ENCODE assay signal across 14 cellular contexts in genomic region chr15:40756938-40757337, GRCh38. TPM values are rescaled to one million over a fixed set of nuclear protein-coding genes. Genes with fewer than 3 reads are reported as not detected.
DNase-seq lines count a peak whose midpoint lies in the region; ATAC-seq and TF ChIP-seq lines count a peak whose summit lies in the region.
"Had no signal": no experiment of that assay in that cellular context is flagged by ENCODE, and none has a peak within 500 bp of the region (broad histone marks: within the 10 kb centered on the region; RNA-seq: fewer than 3 reads in every experiment).

No MANE protein-coding gene starts in this region.

- no peaks in the 10 kb centered on the region for H3K36me3 Mint-ChIP-seq in glutamatergic neuron (ENCODE audit: unreplicated experiment)

- TF ChIP-seq CTCF in BE2C (IDR thresholded peaks at IDR 0.05; ENCODE audit: low read depth, low read length) = no peak
- TF ChIP-seq CTCF in glutamatergic neuron (IDR thresholded peaks at IDR 0.05; ENCODE audit: partially characterized antibody, unreplicated experiment) = no peak

- peak overlapping the region; percentile 18 for H3K27ac Mint-ChIP-seq in glutamatergic neuron (ENCODE audit: unreplicated experiment)

- no peak overlapping the region for H3K4me3 ChIP-seq in BE2C (ENCODE audit: low read depth, low read length)
- H3K4me3 ChIP-seq: hepatocyte, sigmoid colon had no signal

- H3K27ac ChIP-seq in substantia nigra (ENCODE audit: low read depth, low read length, poor library complexity, severe bottlenecking) = no peak overlapping the region
- H3K27ac ChIP-seq: hepatocyte, sigmoid colon had no signal

- H3K36me3 ChIP-seq in BE2C = no peaks in the 10 kb centered on the region; the same call in 1 of the 2 replicates

- H3K4me1 Mint-ChIP-seq in glutamatergic neuron (ENCODE audit: low read depth, unreplicated experiment) = peaks cover 3% of the 10 kb centered on the region

- no peaks in the 10 kb centered on the region for H3K27me3 ChIP-seq in BE2C
- H3K27me3 ChIP-seq: hepatocyte, sigmoid colon had no signal

- peaks cover 5% of the 10 kb centered on the region for H3K4me1 ChIP-seq in BE2C

- H3K4me3 Mint-ChIP-seq in glutamatergic neuron (ENCODE audit: unreplicated experiment) = peak overlapping the region; percentile 30

- H3K9me3 ChIP-seq in BE2C = no peaks in the 10 kb centered on the region
- H3K9me3 ChIP-seq: sigmoid colon had no signal

- no peak for ATAC-seq in GM19395 (IDR thresholded peaks at IDR 0.05; ENCODE audit: unreplicated experiment)
- ATAC-seq: HCT116 had no signal

- H3K9me3 Mint-ChIP-seq in glutamatergic neuron (ENCODE audit: unreplicated experiment) = peaks cover 5% of the 10 kb centered on the region

- H3K27me3 Mint-ChIP-seq in glutamatergic neuron (ENCODE audit: unreplicated experiment) = peaks cover 5% of the 10 kb centered on the region

- DNase-seq in BE2C (peak; percentile 85), GF-D8 (lab: John Stamatoyannopoulos, UW) (peak; percentile 50), SK-N-DZ (ENCODE audit: low spot score) (peak; percentile 99), glutamatergic neuron (no peak), substantia nigra (lab: John Stamatoyannopoulos, UW) (no peak), mucosa of gallbladder (ENCODE audit: low spot score) (no peak)
- no peak for DNase-seq in stimulated activated CD4-positive, alpha-beta T cell treated with anti-CD3 and anti-CD28 coated beads, Interleukin-15, amount 100 ng/mL, for 24 hours
- DNase-seq: amniotic stem cell, midbrain, NCI-H510A, sigmoid colon had no signal

RNA-seq across cellular contexts. Expression of gene RMDN3, which starts 1.9 kb away (rescaled TPM):
- polyA plus RNA-seq in BE2C (2012; ENCODE audit: insufficient read depth, insufficient read length, low read depth) = 135 TPM
- 15.5 and 17.3 TPM in 2 replicates for polyA plus RNA-seq in SK-N-DZ (2014; cell fraction: cytosol; rRNA removed)
- polyA plus RNA-seq in SK-N-DZ (2014; cell fraction: nucleus; rRNA removed) = 19.5 and 23.7 TPM in 2 replicates
- total RNA-seq in glutamatergic neuron (ENCODE audit: unreplicated experiment) = 37.1 TPM
- total RNA-seq in mucosa of gallbladder = 41.1 TPM

RNA-seq across cellular contexts. Expression of gene GCHFR, which starts 6.9 kb away (rescaled TPM):
- polyA plus RNA-seq in BE2C (2012; ENCODE audit: insufficient read depth, insufficient read length, low read depth) = 6.2 TPM
- polyA plus RNA-seq in SK-N-DZ (2014; cell fraction: cytosol; rRNA removed) = 182 and 219 TPM in 2 replicates
- polyA plus RNA-seq in SK-N-DZ (2014; cell fraction: nucleus; rRNA removed) = 70.3 and 127 TPM in 2 replicates
- total RNA-seq in glutamatergic neuron (ENCODE audit: unreplicated experiment) (5.0 TPM), mucosa of gallbladder (33.1 TPM)

RNA-seq across cellular contexts. Expression of gene C15orf62, which starts 12.8 kb away (rescaled TPM):
- 2.0 TPM for polyA plus RNA-seq in BE2C (2012; ENCODE audit: insufficient read depth, insufficient read length, low read depth)
- polyA plus RNA-seq in SK-N-DZ (2014; cell fraction: cytosol; rRNA removed) = 2.1 and 2.9 TPM in 2 replicates
- 1.9 and 2.4 TPM in 2 replicates for polyA plus RNA-seq in SK-N-DZ (2014; cell fraction: nucleus; rRNA removed)
- total RNA-seq in glutamatergic neuron (ENCODE audit: unreplicated experiment) (0.17 TPM), mucosa of gallbladder (1.4 TPM)

RNA-seq across cellular contexts. Expression of gene ZFYVE19, which starts 50.0 kb away (rescaled TPM):
- polyA plus RNA-seq in BE2C (2012; ENCODE audit: insufficient read depth, insufficient read length, low read depth) = 9.9 TPM
- 35.9 and 37.3 TPM in 2 replicates for polyA plus RNA-seq in SK-N-DZ (2014; cell fraction: cytosol; rRNA removed)
- 53.6 and 67.3 TPM in 2 replicates for polyA plus RNA-seq in SK-N-DZ (2014; cell fraction: nucleus; rRNA removed)
- 11.8 TPM for total RNA-seq in glutamatergic neuron (ENCODE audit: unreplicated experiment)
- 45.5 TPM for total RNA-seq in mucosa of gallbladder

RNA-seq across cellular contexts. Expression of gene DNAJC17, which starts 50.3 kb away (rescaled TPM):
- polyA plus RNA-seq in BE2C (2012; ENCODE audit: insufficient read depth, insufficient read length, low read depth) = 63.6 TPM
- polyA plus RNA-seq in SK-N-DZ (2014; cell fraction: cytosol; rRNA removed) = 67.8 and 69.3 TPM in 2 replicates
- polyA plus RNA-seq in SK-N-DZ (2014; cell fraction: nucleus; rRNA removed) = 37.5 and 67.9 TPM in 2 replicates
- total RNA-seq in glutamatergic neuron (ENCODE audit: unreplicated experiment) (43.2 TPM), mucosa of gallbladder (41.2 TPM)

Comparison
In these comparisons a context has a peak if more than half of its experiments do, and no peak if none do; other contexts are left out.
1. DNase-seq: peak in BE2C (single experiment), GF-D8 (single experiment) and SK-N-DZ (single experiment); none in glutamatergic neuron (single experiment), stimulated activated CD4-positive, alpha-beta T cell treated with anti-CD3 and anti-CD28 coated beads, Interleukin-15, amount 100 ng/mL, for 24 hours (single experiment), substantia nigra (0 of 49) and mucosa of gallbladder (single experiment).